ENCODE assay signal across 17 cellular contexts in the genomic region with DNA sequence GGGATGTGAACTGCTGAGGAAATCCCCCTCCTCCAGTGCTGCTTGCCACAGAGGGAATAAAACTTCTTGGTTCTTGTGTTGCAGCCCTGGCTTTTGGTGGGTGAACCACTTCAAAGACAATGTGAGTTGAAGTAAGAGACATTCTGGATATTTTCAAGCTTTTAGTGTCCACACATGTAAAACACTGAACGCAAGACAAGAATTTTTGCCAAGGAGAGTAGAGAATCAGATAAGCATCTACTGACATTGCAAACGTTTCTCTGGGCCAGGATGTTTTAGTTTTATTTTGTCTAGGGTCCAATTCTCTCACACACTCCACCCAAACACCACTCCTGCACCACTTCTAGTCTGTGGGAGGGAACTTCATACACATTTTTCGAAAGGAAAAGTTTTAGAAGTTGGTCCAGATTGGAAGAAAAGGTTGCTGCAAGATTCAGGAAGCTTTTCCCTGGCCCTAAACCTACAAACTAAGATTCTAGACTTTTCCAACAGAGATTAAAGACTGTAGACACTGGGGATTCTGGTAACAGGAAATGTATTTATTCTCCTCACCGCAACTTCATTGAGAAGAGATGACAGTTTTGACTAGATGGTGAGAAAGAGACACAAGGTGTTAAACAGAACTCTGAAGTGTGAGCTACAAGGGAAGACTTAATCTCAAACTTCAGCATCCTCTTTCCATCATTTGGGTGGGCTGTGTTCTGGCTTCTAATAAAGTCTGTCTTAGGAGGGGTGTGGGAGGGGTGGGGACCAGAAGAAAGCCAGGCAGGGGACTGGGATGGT. TPM values are rescaled to one million over a fixed set of nuclear protein-coding genes. Genes with fewer than 3 reads are reported as not detected.
DNase-seq lines count a peak whose midpoint lies in the region; ATAC-seq and TF ChIP-seq lines count a peak whose summit lies in the region.
"Had no signal": no experiment of that assay in that cellular context is flagged by ENCODE, and none has a peak within 500 bp of the region (broad histone marks: within the 10 kb centered on the region; RNA-seq: fewer than 3 reads in every experiment).

No MANE protein-coding gene starts in this region.

- H3K4me1 ChIP-seq in CD4-positive, CD25-positive, alpha-beta regulatory T cell (ENCODE audit: control insufficient read depth, insufficient read depth, low read length, poor library complexity, severe bottlenecking): peaks cover 35% of the 10 kb centered on the region
- peaks cover 41% of the 10 kb centered on the region for H3K4me1 ChIP-seq in GM23248 (ENCODE audit: insufficient read depth)
- H3K4me1 ChIP-seq: sigmoid colon had no signal

- in situ Hi-C loops in GM23248 (cut with MboI): no loop called here

- no peak overlapping the region for H3K27ac ChIP-seq in CD4-positive, CD25-positive, alpha-beta regulatory T cell (ENCODE audit: insufficient read depth, low read length, poor library complexity, severe bottlenecking)
- H3K27ac ChIP-seq in GM23248: peak overlapping the region; percentile 20; the same call in 1 of the 2 replicates
- H3K27ac ChIP-seq: sigmoid colon had no signal

- peak overlapping the region; percentile 28 for H3K4me2 ChIP-seq in GM23248 (ENCODE audit: unreplicated experiment)

- peak overlapping the region in 2 of 3 donors; percentile 43 to 59 for H3K27ac Mint-ChIP-seq in CD4-positive, CD25-positive, alpha-beta regulatory T cell
- peak overlapping the region; percentile 67 for H3K27ac Mint-ChIP-seq in activated T-helper 2 cell treated with anti-CD3 and anti-CD28 coated beads, Interferon-gamma antibody, Interleukin-2, Interleukin-4, amounts not matched to agents 10 μg/mL and 5 μg/mL and 100 μg/mL, durations not matched to agents 14 hours and 24 hours and 36 hours
- H3K27ac Mint-ChIP-seq in naive thymus-derived CD8-positive, alpha-beta T cell: peak overlapping the region in 4 of 10 donors; percentile 32 to 87 (median 50)
- no peak overlapping the region for H3K27ac Mint-ChIP-seq in glutamatergic neuron (ENCODE audit: unreplicated experiment)

- no peaks in the 10 kb centered on the region for H3K36me3 ChIP-seq in CD4-positive, CD25-positive, alpha-beta regulatory T cell (ENCODE audit: control insufficient read depth, insufficient read depth, low read length)
- H3K36me3 ChIP-seq in GM23248 (ENCODE audit: low read depth): no peaks in the 10 kb centered on the region
- H3K36me3 ChIP-seq: sigmoid colon had no signal

- H3K4me1 Mint-ChIP-seq in CD4-positive, CD25-positive, alpha-beta regulatory T cell: peaks cover 31 to 66% (median 46%) of the 10 kb centered on the region in 4 donors
- H3K4me1 Mint-ChIP-seq in activated T-helper 2 cell treated with anti-CD3 and anti-CD28 coated beads, Interferon-gamma antibody, Interleukin-2, Interleukin-4, amounts not matched to agents 10 μg/mL and 5 μg/mL and 100 μg/mL, durations not matched to agents 14 hours and 24 hours and 36 hours (ENCODE audit: low read depth): peaks cover 78% of the 10 kb centered on the region
- H3K4me1 Mint-ChIP-seq in naive thymus-derived CD8-positive, alpha-beta T cell: peaks cover 19 to 75% (median 55%) of the 10 kb centered on the region in 4 donors
- H3K4me1 Mint-ChIP-seq in glutamatergic neuron (ENCODE audit: low read depth, unreplicated experiment): no peaks in the 10 kb centered on the region

- peak overlapping the region in 2 of 4 donors; percentile 6 to 23 for H3K4me3 Mint-ChIP-seq in CD4-positive, CD25-positive, alpha-beta regulatory T cell
- H3K4me3 Mint-ChIP-seq in activated T-helper 2 cell treated with anti-CD3 and anti-CD28 coated beads, Interferon-gamma antibody, Interleukin-2, Interleukin-4, amounts not matched to agents 10 μg/mL and 5 μg/mL and 100 μg/mL, durations not matched to agents 14 hours and 24 hours and 36 hours (ENCODE audit: low read depth): peak overlapping the region; percentile 9
- peak overlapping the region in 7 of 10 donors; percentile 3 to 42 (median 30) for H3K4me3 Mint-ChIP-seq in naive thymus-derived CD8-positive, alpha-beta T cell
- no peak overlapping the region for H3K4me3 Mint-ChIP-seq in glutamatergic neuron (ENCODE audit: unreplicated experiment)

- H3F3A ChIP-seq in GM23248 (ENCODE audit: insufficient read depth): peaks cover 28% of the 10 kb centered on the region

- TF ChIP-seq CTCF in glutamatergic neuron (IDR thresholded peaks at IDR 0.05; ENCODE audit: partially characterized antibody, unreplicated experiment): no peak

- H3K9ac ChIP-seq in GM23248: no peak overlapping the region

- peaks cover 0 to 1% (median 0%) of the 10 kb centered on the region in 7 donors for H3K9me3 Mint-ChIP-seq in CD4-positive, CD25-positive, alpha-beta regulatory T cell
- H3K9me3 Mint-ChIP-seq in activated T-helper 2 cell treated with anti-CD3 and anti-CD28 coated beads, Interferon-gamma antibody, Interleukin-2, Interleukin-4, amounts not matched to agents 10 μg/mL and 5 μg/mL and 100 μg/mL, durations not matched to agents 14 hours and 24 hours and 36 hours: no peaks in the 10 kb centered on the region
- peaks cover 0 to 7% (median 0%) of the 10 kb centered on the region in 9 donors for H3K9me3 Mint-ChIP-seq in naive thymus-derived CD8-positive, alpha-beta T cell
- H3K9me3 Mint-ChIP-seq in glutamatergic neuron (ENCODE audit: unreplicated experiment): peaks cover 1% of the 10 kb centered on the region

- intact Hi-C loops in activated T-helper 2 cell treated with anti-CD3 and anti-CD28 coated beads, Interferon-gamma antibody, Interleukin-2, Interleukin-4, amounts not matched to agents 10 μg/mL and 5 μg/mL and 100 μg/mL, durations not matched to agents 14 hours and 24 hours and 36 hours (cut with micrococcal nuclease): loop anchor here (1.0 to 2.0 kb wide), 2 partner anchors 16 to 23 kb away; partner anchors contain the start of gene FASLG

- no peaks in the 10 kb centered on the region for H3K9me3 ChIP-seq in CD4-positive, CD25-positive, alpha-beta regulatory T cell (ENCODE audit: control insufficient read depth in 2 of 2, low read length in 2 of 2)
- no peaks in the 10 kb centered on the region for H3K9me3 ChIP-seq in GM23248 (ENCODE audit: low read depth)

- POLR2A ChIA-PET in naive thymus-derived CD8-positive, alpha-beta T cell (lab: Charles Lee): interaction anchor here (0.7 kb wide), 1 partner anchor 14 kb away, joined by 3 read pairs; no protein-coding TSS in a partner anchor

- ATAC-seq in CD4-positive, CD25-positive, alpha-beta regulatory T cell (ENCODE audit: low read depth in 2 of 2): peak in 1 of 2 donors; percentile 59
- ATAC-seq in naive thymus-derived CD8-positive, alpha-beta T cell: peak in 1 of 2 donors; percentile 13
- no peak for ATAC-seq in HG03108 (IDR thresholded peaks at IDR 0.05; ENCODE audit: unreplicated experiment)
- ATAC-seq: Right ventricle myocardium inferior had no signal

- no peak overlapping the region for H3K4me3 ChIP-seq in CD4-positive, CD25-positive, alpha-beta regulatory T cell (ENCODE audit: low read depth, low read length)
- H3K4me3 ChIP-seq in GM23248: peak overlapping the region; percentile 24; the same call in 1 of the 2 replicates
- H3K4me3 ChIP-seq: sigmoid colon had no signal

- no peaks in the 10 kb centered on the region for H4K20me1 ChIP-seq in GM23248 (ENCODE audit: insufficient read depth)

- peak overlapping the region; percentile 70 for H2AFZ ChIP-seq in GM23248

- no peaks in the 10 kb centered on the region for H3K36me3 Mint-ChIP-seq in CD4-positive, CD25-positive, alpha-beta regulatory T cell
- H3K36me3 Mint-ChIP-seq in activated T-helper 2 cell treated with anti-CD3 and anti-CD28 coated beads, Interferon-gamma antibody, Interleukin-2, Interleukin-4, amounts not matched to agents 10 μg/mL and 5 μg/mL and 100 μg/mL, durations not matched to agents 14 hours and 24 hours and 36 hours (ENCODE audit: low read depth): peaks cover 12% of the 10 kb centered on the region
- no peaks in the 10 kb centered on the region for H3K36me3 Mint-ChIP-seq in naive thymus-derived CD8-positive, alpha-beta T cell
- no peaks in the 10 kb centered on the region for H3K36me3 Mint-ChIP-seq in glutamatergic neuron (ENCODE audit: unreplicated experiment)

- H3K9me2 ChIP-seq in GM23248 (ENCODE audit: insufficient read depth): no peaks in the 10 kb centered on the region

- H3K79me2 ChIP-seq in GM23248 (ENCODE audit: insufficient read depth): no peaks in the 10 kb centered on the region

- no peaks in the 10 kb centered on the region for H3K27me3 Mint-ChIP-seq in CD4-positive, CD25-positive, alpha-beta regulatory T cell
- no peaks in the 10 kb centered on the region for H3K27me3 Mint-ChIP-seq in activated T-helper 2 cell treated with anti-CD3 and anti-CD28 coated beads, Interferon-gamma antibody, Interleukin-2, Interleukin-4, amounts not matched to agents 10 μg/mL and 5 μg/mL and 100 μg/mL, durations not matched to agents 14 hours and 24 hours and 36 hours (ENCODE audit: low read depth)
- peaks cover 11 to 88% (median 48%) of the 10 kb centered on the region in 5 donors for H3K27me3 Mint-ChIP-seq in naive thymus-derived CD8-positive, alpha-beta T cell
- no peaks in the 10 kb centered on the region for H3K27me3 Mint-ChIP-seq in glutamatergic neuron (ENCODE audit: unreplicated experiment)

- no peaks in the 10 kb centered on the region for H3K27me3 ChIP-seq in CD4-positive, CD25-positive, alpha-beta regulatory T cell (ENCODE audit: control insufficient read depth, insufficient read depth, low read length)
- H3K27me3 ChIP-seq in GM23248 (replicated peaks; ENCODE audit: insufficient read depth): no peaks in the 10 kb centered on the region
- H3K27me3 ChIP-seq: sigmoid colon had no signal

- 26 to 33% methylated on average over 4 of the region's 4 CpGs for WGBS in GM23248 (ENCODE audit: low coverage in 1 of 2, low lambda C conversion rate in 2 of 2, missing lambda C conversion rate in 2 of 2), 2 experiments

- peak in 1 of 3 donors; percentile 52 for DNase-seq in CD4-positive, CD25-positive, alpha-beta regulatory T cell
- peak; percentile 54 for DNase-seq in GM23248
- DNase-seq in activated T-helper 2 cell treated with anti-CD3 and anti-CD28 coated beads, Interferon-gamma antibody, Interleukin-2, Interleukin-4, amounts not matched to agents 10 μg/mL and 5 μg/mL and 100 μg/mL, durations not matched to agents 14 hours and 24 hours and 36 hours (ENCODE audit: low spot score): no peak
- DNase-seq in naive thymus-derived CD8-positive, alpha-beta T cell: peak in 2 of 10 donors; percentile 33 to 43
- no peak for DNase-seq in glutamatergic neuron
- no peak for DNase-seq in stimulated activated CD4-positive, alpha-beta T cell treated with anti-CD3 and anti-CD28 coated beads, Interleukin-12 subunit alpha, Interleukin-12 subunit beta, amount 100 ng/mL, for 4 hours
- no peak for DNase-seq in NCI-H524 (lab: John Stamatoyannopoulos, UW)
- DNase-seq: activated CD4-positive, alpha-beta T cell treated with anti-CD3 and anti-CD28 coated beads, Interleukin-2, amount 50 U/mL, for 1 hour; central memory CD4-positive, alpha-beta T cell; DMS53; foreskin melanocyte; NCI-H1092 treated with DMSO at 0.1 percent for 48 hours; sigmoid colon; stimulated activated naive CD4-positive, alpha-beta T cell treated with Interleukin-2 at 50 U/mL for 16 hours had no signal

RNA-seq across cellular contexts. Expression of gene FASLG, which starts 16.1 kb away (rescaled TPM):
- 0.81 TPM for total RNA-seq in CD4-positive, CD25-positive, alpha-beta regulatory T cell
- under 1 TPM in 1 of 4 donors, not detected in 3; 0.45 TPM for polyA plus RNA-seq in CD4-positive, CD25-positive, alpha-beta regulatory T cell
- total RNA-seq in GM23248 (2014; rRNA removed; shearing (Covaris generic)): not detected in 2 replicates
- polyA plus RNA-seq in GM23248 (2016; fragmentation: Nextera tagmentation; extraction: Ambion mirVana): not detected in 2 replicates
- 22.5 and 23.7 TPM in 2 replicates for total RNA-seq in activated T-helper 2 cell treated with anti-CD3 and anti-CD28 coated beads, Interferon-gamma antibody, Interleukin-2, Interleukin-4, amounts not matched to agents 10 μg/mL and 5 μg/mL and 100 μg/mL, durations not matched to agents 14 hours and 24 hours and 36 hours
- under 1 TPM in 1 of 2 experiments, not detected in 1; 0.18 TPM for total RNA-seq in naive thymus-derived CD8-positive, alpha-beta T cell
- polyA plus RNA-seq in naive thymus-derived CD8-positive, alpha-beta T cell: 1 to 10 TPM in 1 of 3 donors, not detected in 2; 2.3 TPM
- not detected for total RNA-seq in glutamatergic neuron (ENCODE audit: unreplicated experiment)
- total RNA-seq: H1, sigmoid colon had no signal
- polyA plus RNA-seq: H1 had no signal

Comparison
In these comparisons a context has a peak if more than half of its experiments do, and no peak if none do; other contexts are left out.
1. RNA of gene FASLG, which starts 16.1 kb away (total RNA-seq): 22.5 to 23.7 TPM in activated T-helper 2 cell treated with anti-CD3 and anti-CD28 coated beads, Interferon-gamma antibody, Interleukin-2, Interleukin-4, amounts not matched to agents 10 μg/mL and 5 μg/mL and 100 μg/mL, durations not matched to agents 14 hours and 24 hours and 36 hours; 0.81 TPM in CD4-positive, CD25-positive, alpha-beta regulatory T cell (single experiment), 0.18 TPM in naive thymus-derived CD8-positive, alpha-beta T cell, not detected in GM23248 and not detected in glutamatergic neuron (single experiment); every median in the first group is over 10 times any median in the second.